In genomic region chr12:123601602-123602489, GRCh38 we compare ENCODE assay signal across 7 cellular contexts. TPM values are rescaled to one million over a fixed set of nuclear protein-coding genes. Genes with fewer than 3 reads are reported as not detected.
DNase-seq lines count a peak whose midpoint lies in the region; ATAC-seq and TF ChIP-seq lines count a peak whose summit lies in the region.

Gene DDX55, plus strand, starts transcription at chr12:123602099. Its CDS starts 50 bp downstream, at chr12:123602149.

- in situ Hi-C loops in astrocyte of the cerebellum (cut with HindIII; ENCODE audit: low sequenced_read_pairs): no loop called here

- DNase-seq in NCI-H1417 treated with DMSO at 0.1 percent for 48 hours (lab: John Stamatoyannopoulos, UW) (peak; percentile 24), T-helper 22 cell (ENCODE audit: low read depth) (peak; percentile 84), astrocyte of the cerebellum (ENCODE audit: low read depth) (peak; percentile 32), hippocampal formation (lab: John Stamatoyannopoulos, UW) (peak; percentile 82 to 84), sciatic nerve (ENCODE audit: low spot score) (peak; percentile 88)

- TF ChIP-seq CTCF in astrocyte of the cerebellum (IDR thresholded peaks at IDR 0.05; ENCODE audit: low read depth, low read length, missing control alignments): peak; percentile 43

- intact Hi-C loops in sciatic nerve (cut with DNase I): no loop called here

- ATAC-seq in HG02763 (IDR thresholded peaks at IDR 0.05; ENCODE audit: unreplicated experiment) (peak; percentile 91), sciatic nerve (peak; percentile 98)

- H3K4me3 ChIP-seq in astrocyte of the cerebellum (ENCODE audit: low read depth, low read length): peak within 1 kb of the TSS; percentile 81

- peak; percentile 91 for TF ChIP-seq POLR2A in GM15510 (IDR thresholded peaks at IDR 0.05; ENCODE audit: borderline replicate concordance, extremely low read depth, insufficient read length)

RNA-seq across cellular contexts. Expression of gene DDX55, which starts in this region (rescaled TPM):
- total RNA-seq in sciatic nerve: 22.6 TPM

Comparison
In these comparisons a context has a peak if more than half of its experiments do, and no peak if none do; other contexts are left out.
1. Peak in every context shown above with its lines: DNase-seq, ATAC-seq and H3K4me3 ChIP-seq.
2. DNase-seq: peak in every context shown above with its lines; median percentile 88 in sciatic nerve; 84 in T-helper 22 cell; 83 in hippocampal formation; 32 in astrocyte of the cerebellum; 24 in NCI-H1417 treated with DMSO at 0.1 percent for 48 hours.